In the genomic region with DNA sequence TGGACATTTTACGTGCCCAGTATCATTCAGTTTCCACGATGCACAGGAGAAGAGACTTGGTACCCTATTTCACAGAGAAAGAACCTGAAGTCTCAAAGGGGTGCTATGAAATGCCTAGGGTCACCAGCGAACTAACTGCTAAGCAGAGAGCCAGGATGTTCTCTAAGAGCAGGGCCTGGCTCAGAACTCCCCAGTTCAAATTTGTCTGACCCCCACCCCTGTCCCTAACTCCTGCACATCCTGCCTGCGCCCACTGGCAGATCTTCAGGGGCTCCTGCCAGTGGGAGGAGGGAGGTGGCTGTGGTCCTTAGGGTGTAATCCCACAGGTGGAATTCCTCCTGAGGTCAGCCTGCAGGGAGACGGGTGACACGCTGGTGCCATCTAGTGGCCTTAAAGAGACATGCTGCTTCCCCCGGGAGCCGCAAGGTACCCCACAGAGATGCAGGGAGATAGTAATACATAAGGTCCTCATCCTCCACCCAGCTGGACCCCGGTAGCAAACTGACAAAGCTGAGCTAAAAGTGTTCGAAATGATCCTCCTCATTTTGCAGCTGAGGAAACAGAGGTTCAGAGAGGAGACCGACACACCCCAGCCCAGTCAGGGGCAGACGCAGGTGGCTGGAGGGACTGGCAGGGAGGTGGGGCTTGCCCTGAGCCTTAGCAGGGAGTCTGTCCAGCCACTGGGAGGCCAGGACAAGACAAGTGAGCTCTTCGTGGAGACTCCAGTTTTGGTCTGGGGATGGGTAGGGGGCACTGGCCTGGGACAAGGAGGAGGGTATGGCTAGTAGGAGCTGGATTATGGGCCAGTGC, we compare ENCODE assay signal across 8 cellular contexts. TPM values are rescaled to one million over a fixed set of nuclear protein-coding genes. Genes with fewer than 3 reads are reported as not detected.
DNase-seq lines count a peak whose midpoint lies in the region; ATAC-seq and TF ChIP-seq lines count a peak whose summit lies in the region.

No MANE protein-coding gene starts in this region.

- H3K4me1 ChIP-seq in colonic mucosa, result no peaks in the 10 kb centered on the region
- peaks cover 0 to 6% of the 10 kb centered on the region in 2 donors for H3K4me1 ChIP-seq in left lung

- DNase-seq in activated gamma-delta T cell treated with Interleukin-2 at 50 U/mL for 16 hours (peak; percentile 46), activated gamma-delta T cell (lab: John Stamatoyannopoulos, UW) (no peak), NCI-H2196 treated with DMSO at 0.1 percent for 48 hours (lab: John Stamatoyannopoulos, UW; ENCODE audit: unreplicated experiment) (peak; percentile 39), colonic mucosa (peak; percentile 54), left lung (peak; percentile 47 to 83)
- DNase-seq in activated CD4-positive, alpha-beta T cell treated with anti-CD3 and anti-CD28 coated beads for 24 hours (ENCODE audit: low read depth in 2 of 2), result peak; percentile 16 to 39
- peak; percentile 28 to 33 for DNase-seq in stimulated activated CD4-positive, alpha-beta T cell treated with anti-CD3 and anti-CD28 coated beads, Interleukin-4, amount 100 ng/mL, for 48 hours (ENCODE audit: low read depth in 2 of 2)

- H3K9me3 ChIP-seq in colonic mucosa (no peaks in the 10 kb centered on the region), left lung (no peaks in the 10 kb centered on the region)

- no peak overlapping the region for H3K27ac ChIP-seq in colonic mucosa
- H3K27ac ChIP-seq in left lung, result no peak overlapping the region

- H3K36me3 ChIP-seq in colonic mucosa (no peaks in the 10 kb centered on the region), left lung (no peaks in the 10 kb centered on the region)

- no peak overlapping the region for H3K9ac ChIP-seq in colonic mucosa (ENCODE audit: low read depth in 2 of 2, low read length in 2 of 2)

- intact Hi-C loops in colonic mucosa (cut with DNase I), result loop anchor here (1.0 to 5.0 kb wide), 2 partner anchors 153 to 231 kb away; no protein-coding TSS in a partner anchor
- intact Hi-C loops in left lung (cut with DNase I), result no loop called here

- ATAC-seq in left lung (peak; percentile 86), HG03159 (IDR thresholded peaks at IDR 0.05; ENCODE audit: unreplicated experiment) (no peak)

- TF ChIP-seq CTCF in colonic mucosa (IDR thresholded peaks at IDR 0.05), result peak; percentile 87
- peak; percentile 90 to 94 for TF ChIP-seq CTCF in left lung (IDR thresholded peaks at IDR 0.05)

- H3K27me3 ChIP-seq in colonic mucosa, result no peaks in the 10 kb centered on the region
- H3K27me3 ChIP-seq in left lung, result no peaks in the 10 kb centered on the region

- H3K4me3 ChIP-seq in colonic mucosa (no peak overlapping the region), left lung (no peak overlapping the region)

RNA-seq across cellular contexts. Expression of a gene that starts 34.1 kb away (rescaled TPM):
- total RNA-seq in colonic mucosa (1 to 10 TPM; 2.9 to 8.8 TPM), left lung (1 to 10 TPM; 2.4 to 3.3 TPM)

RNA-seq across cellular contexts. Expression of a gene that starts 42.4 kb away (rescaled TPM):
- total RNA-seq in colonic mucosa, result 10 to 100 TPM in 1 of 2 donors, 1 to 10 TPM in 1; 4.2 to 10.2 TPM
- total RNA-seq in left lung, result 1 to 10 TPM; 1.2 to 1.3 TPM
